20 cellular contexts compared by ENCODE assay signal in genomic region chr1:16967962-16968361, GRCh38. TPM values are rescaled to one million over a fixed set of nuclear protein-coding genes. Genes with fewer than 3 reads are reported as not detected.
"Had no signal": no experiment of that assay in that cellular context is flagged by ENCODE, and none has a peak within 500 bp of the region (broad histone marks: within the 10 kb centered on the region; RNA-seq: fewer than 3 reads in every experiment).

No MANE protein-coding gene starts in this region.

- H3K4me2 ChIP-seq: PC-9 had no signal

- DNase-seq: activated CD4-positive, alpha-beta T cell treated with anti-CD3 and anti-CD28 coated beads for 36 hours; activated CD4-positive, alpha-beta T cell treated with anti-CD3 and anti-CD28 coated beads, Interleukin-2, amount 50 U/mL, for 4 hours; activated CD8-positive, alpha-beta memory T cell treated with anti-CD3 and anti-CD28 coated beads, Interleukin-2, amount 10 ng/mL, durations not matched to agents 7 days and 5 days; activated effector memory CD4-positive, alpha-beta T cell treated with Interleukin-2 at 50 U/mL for 16 hours; activated naive CD4-positive, alpha-beta T cell; activated T-cell treated with anti-CD3 and anti-CD28 coated beads, Interleukin-2, amount 50 U/mL, for 24 hours; KG1; NCI-H1417; NCI-H1930; NCI-H2171; NCI-H2227 treated with DMSO at 0.1 percent for 48 hours; NCI-H524 treated with DMSO at 0.1 percent for 48 hours; NCI-H748 treated with DMSO at 0.1 percent for 48 hours; PC-9; SHP77 treated with DMSO at 0.1 percent for 48 hours; T-helper 1 cell; WERI-Rb-1 had no signal

- H3K27ac ChIP-seq: PC-9, WERI-Rb-1 had no signal

- H3K36me3 ChIP-seq: cardiac muscle cell had no signal

- H3K27me3 ChIP-seq: cardiac muscle cell had no signal

- ATAC-seq: activated CD4-positive, alpha-beta T cell treated with anti-CD3 and anti-CD28 coated beads for 36 hours; activated CD8-positive, alpha-beta memory T cell treated with anti-CD3 and anti-CD28 coated beads, Interleukin-2, amount 10 ng/mL, durations not matched to agents 7 days and 5 days had no signal

- H2AFZ ChIP-seq: PC-9 had no signal

- H3K4me3 ChIP-seq: cardiac muscle cell, PC-9 had no signal

RNA-seq across cellular contexts. Expression of gene MFAP2, which starts 12.5 kb away (rescaled TPM):
- total RNA-seq: activated CD4-positive, alpha-beta T cell treated with anti-CD3 and anti-CD28 coated beads for 36 hours; activated CD8-positive, alpha-beta memory T cell treated with anti-CD3 and anti-CD28 coated beads, Interleukin-2, amount 10 ng/mL, durations not matched to agents 7 days and 5 days; activated T-helper 1 cell treated with anti-CD3 and anti-CD28 coated beads, Interleukin-12 subunit alpha, Interleukin-12 subunit beta, Interleukin-2, Interleukin-4 antibody, amounts not matched to agents 30 ng/mL and 10 ng/mL and 1 ng/mL, durations not matched to agents 14 hours and 24 hours and 36 hours; T-helper 2 cell treated with Interferon-gamma antibody and Interleukin-4, amounts not matched to agents 100 ng/mL and 5 ng/mL, for 36 hours had no signal
